In genomic region chr1:172906778-172907592, GRCh38 we compare ENCODE assay signal across 12 cellular contexts.
DNase-seq lines count a peak whose midpoint lies in the region; ATAC-seq lines count a peak whose summit lies in the region.
"Had no signal": no experiment of that assay in that cellular context is flagged by ENCODE, and none has a peak within 500 bp of the region (broad histone marks: within the 10 kb centered on the region; RNA-seq: fewer than 3 reads in every experiment).

No MANE protein-coding gene starts in this region.

- peak overlapping the region; percentile 82 for H3K27ac Mint-ChIP-seq in activated naive CD4-positive, alpha-beta T cell treated with anti-CD3 and anti-CD28 coated beads, Interleukin-2, amount 10 ng/mL, durations not matched to agents 7 days and 5 days
- peak overlapping the region in 1 of 2 donors; percentile 55 for H3K27ac Mint-ChIP-seq in effector memory CD8-positive, alpha-beta T cell
- peak overlapping the region; percentile 59 for H3K27ac Mint-ChIP-seq in stimulated activated naive B cell treated with anti-CD40 and anti-IgM and Interleukin-4, amounts not matched to agents 10 μg/mL and 1 μg/mL and 100 μg/mL, for 72 hours

- H3K27me3 Mint-ChIP-seq in activated naive CD4-positive, alpha-beta T cell treated with anti-CD3 and anti-CD28 coated beads, Interleukin-2, amount 10 ng/mL, durations not matched to agents 7 days and 5 days: peaks cover 6% of the 10 kb centered on the region
- no peaks in the 10 kb centered on the region for H3K27me3 Mint-ChIP-seq in effector memory CD8-positive, alpha-beta T cell
- no peaks in the 10 kb centered on the region for H3K27me3 Mint-ChIP-seq in stimulated activated naive B cell treated with anti-CD40 and anti-IgM and Interleukin-4, amounts not matched to agents 10 μg/mL and 1 μg/mL and 100 μg/mL, for 72 hours

- peaks cover 8% of the 10 kb centered on the region for H3K9me3 Mint-ChIP-seq in activated naive CD4-positive, alpha-beta T cell treated with anti-CD3 and anti-CD28 coated beads, Interleukin-2, amount 10 ng/mL, durations not matched to agents 7 days and 5 days
- H3K9me3 Mint-ChIP-seq in effector memory CD8-positive, alpha-beta T cell: no peaks in the 10 kb centered on the region
- peaks cover 0 to 6% of the 10 kb centered on the region in 2 donors for H3K9me3 Mint-ChIP-seq in stimulated activated naive B cell treated with anti-CD40 and anti-IgM and Interleukin-4, amounts not matched to agents 10 μg/mL and 1 μg/mL and 100 μg/mL, for 72 hours
- H3K9me3 Mint-ChIP-seq: neural crest cell had no signal

- peaks cover 45% of the 10 kb centered on the region for H3K4me1 Mint-ChIP-seq in activated naive CD4-positive, alpha-beta T cell treated with anti-CD3 and anti-CD28 coated beads, Interleukin-2, amount 10 ng/mL, durations not matched to agents 7 days and 5 days
- peaks cover 5 to 7% of the 10 kb centered on the region in 2 donors for H3K4me1 Mint-ChIP-seq in effector memory CD8-positive, alpha-beta T cell (ENCODE audit: low read depth in 2 of 2)
- peaks cover 19 to 31% of the 10 kb centered on the region in 2 donors for H3K4me1 Mint-ChIP-seq in stimulated activated naive B cell treated with anti-CD40 and anti-IgM and Interleukin-4, amounts not matched to agents 10 μg/mL and 1 μg/mL and 100 μg/mL, for 72 hours
- H3K4me1 Mint-ChIP-seq: neural crest cell had no signal

- no peak overlapping the region for H3K4me3 Mint-ChIP-seq in activated naive CD4-positive, alpha-beta T cell treated with anti-CD3 and anti-CD28 coated beads, Interleukin-2, amount 10 ng/mL, durations not matched to agents 7 days and 5 days
- H3K4me3 Mint-ChIP-seq in effector memory CD8-positive, alpha-beta T cell: peak overlapping the region in 1 of 2 donors; percentile 11
- H3K4me3 Mint-ChIP-seq in stimulated activated naive B cell treated with anti-CD40 and anti-IgM and Interleukin-4, amounts not matched to agents 10 μg/mL and 1 μg/mL and 100 μg/mL, for 72 hours: peak overlapping the region in 1 of 2 donors; percentile 6
- H3K4me3 Mint-ChIP-seq: neural crest cell had no signal

- DNase-seq in activated naive CD4-positive, alpha-beta T cell treated with anti-CD3 and anti-CD28 coated beads, Interleukin-2, amount 10 ng/mL, durations not matched to agents 7 days and 5 days: peak; percentile 51
- DNase-seq in activated naive CD4-positive, alpha-beta T cell treated with anti-CD3 and anti-CD28 coated beads, Interleukin-2, amount 50 U/mL, for 16 hours: no peak
- DNase-seq in RPMI8226 (peak; percentile 72), amygdala (lab: John Stamatoyannopoulos, UW) (no peak), T-helper 9 cell (no peak), AG08396 (ENCODE audit: low spot score) (no peak)
- DNase-seq in effector memory CD8-positive, alpha-beta T cell: no peak
- no peak for DNase-seq in stimulated activated naive B cell treated with anti-CD40 and anti-IgM and Interleukin-4, amounts not matched to agents 10 μg/mL and 1 μg/mL and 100 μg/mL, for 72 hours
- DNase-seq: activated gamma-delta T cell, NCI-H1092, upper lobe of right lung had no signal

- CTCF ChIA-PET in activated naive CD4-positive, alpha-beta T cell treated with anti-CD3 and anti-CD28 coated beads, Interleukin-2, amount 10 ng/mL, durations not matched to agents 7 days and 5 days (lab: Charles Lee): no interaction called here

- H3K36me3 Mint-ChIP-seq in activated naive CD4-positive, alpha-beta T cell treated with anti-CD3 and anti-CD28 coated beads, Interleukin-2, amount 10 ng/mL, durations not matched to agents 7 days and 5 days: peaks cover 2% of the 10 kb centered on the region
- no peaks in the 10 kb centered on the region for H3K36me3 Mint-ChIP-seq in effector memory CD8-positive, alpha-beta T cell (ENCODE audit: insufficient read depth)
- no peaks in the 10 kb centered on the region for H3K36me3 Mint-ChIP-seq in stimulated activated naive B cell treated with anti-CD40 and anti-IgM and Interleukin-4, amounts not matched to agents 10 μg/mL and 1 μg/mL and 100 μg/mL, for 72 hours

- peak; percentile 48 for ATAC-seq in effector memory CD8-positive, alpha-beta T cell (replicated peaks)
- ATAC-seq in stimulated activated naive B cell treated with anti-CD40 and anti-IgM and Interleukin-4, amounts not matched to agents 10 μg/mL and 1 μg/mL and 100 μg/mL, for 72 hours (replicated peaks): peak; percentile 64 to 65
- ATAC-seq: upper lobe of right lung had no signal

Comparison
In these comparisons a context has a peak if more than half of its experiments do, and no peak if none do; other contexts are left out.
1. DNase-seq: peak in activated naive CD4-positive, alpha-beta T cell treated with anti-CD3 and anti-CD28 coated beads, Interleukin-2, amount 10 ng/mL, durations not matched to agents 7 days and 5 days (single experiment) and RPMI8226 (single experiment); none in activated naive CD4-positive, alpha-beta T cell treated with anti-CD3 and anti-CD28 coated beads, Interleukin-2, amount 50 U/mL, for 16 hours (single experiment), effector memory CD8-positive, alpha-beta T cell (0 of 3), stimulated activated naive B cell treated with anti-CD40 and anti-IgM and Interleukin-4, amounts not matched to agents 10 μg/mL and 1 μg/mL and 100 μg/mL, for 72 hours (single experiment), amygdala (0 of 56), T-helper 9 cell (single experiment) and AG08396 (single experiment).